Comparison of ENCODE assay signal across 7 cellular contexts in the genomic region with DNA sequence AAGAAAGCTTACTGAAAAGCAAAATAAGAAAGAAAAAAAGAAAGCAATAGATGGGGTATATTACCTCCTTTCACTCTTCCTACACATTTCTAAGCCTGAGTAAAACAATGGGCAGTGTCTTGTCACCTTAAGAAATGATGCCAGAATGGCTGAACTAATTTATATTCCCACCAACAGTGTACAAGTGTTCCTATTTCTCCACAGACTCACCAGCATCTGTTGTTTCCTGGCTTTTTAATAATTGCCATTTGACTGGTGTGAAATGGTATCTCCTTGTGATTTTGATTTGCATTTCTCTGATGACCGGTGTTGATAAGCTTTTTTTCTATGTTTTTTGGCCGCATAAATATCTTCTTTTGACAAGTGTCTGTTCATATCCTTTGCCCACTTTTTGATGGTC.
"Had no signal": no experiment of that assay in that cellular context is flagged by ENCODE, and none has a peak within 500 bp of the region (broad histone marks: within the 10 kb centered on the region; RNA-seq: fewer than 3 reads in every experiment).

No MANE protein-coding gene starts in this region.

- H3K4me2 ChIP-seq: KMS-11 had no signal

- ATAC-seq: HepG2, K562 had no signal

- H3K4me3 ChIP-seq: K562 had no signal

- H3K27ac ChIP-seq: HL-60, KMS-11 had no signal

- DNase-seq: IMR-90, KBM-7, KG1 had no signal
